ENCODE assay signal across 22 cellular contexts in the genomic region with DNA sequence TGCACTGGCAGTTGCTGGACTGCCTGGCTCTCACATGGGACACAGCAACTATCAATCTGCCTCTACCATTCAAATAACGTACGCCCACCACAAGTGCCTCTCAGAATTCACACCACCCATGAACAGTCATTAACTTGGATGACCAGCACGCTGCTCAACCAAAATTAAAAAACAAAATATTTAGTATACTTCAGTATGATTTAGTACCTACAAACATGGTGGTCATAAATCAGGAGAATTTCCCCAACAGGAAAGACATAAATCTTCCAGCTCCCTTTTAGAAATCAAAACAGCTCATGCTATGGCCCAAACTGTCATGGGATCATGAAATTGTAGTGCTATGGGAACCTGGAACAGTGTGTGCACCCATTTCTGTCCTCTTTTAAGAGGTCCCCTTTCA.
DNase-seq lines count a peak whose midpoint lies in the region; ATAC-seq and TF ChIP-seq lines count a peak whose summit lies in the region.
"Had no signal": no experiment of that assay in that cellular context is flagged by ENCODE, and none has a peak within 500 bp of the region (broad histone marks: within the 10 kb centered on the region; RNA-seq: fewer than 3 reads in every experiment).

No MANE protein-coding gene starts in this region.

- no peak for TF ChIP-seq POLR2A in transverse colon (IDR thresholded peaks at IDR 0.05)

- peak overlapping the region; percentile 1 for H3K27ac Mint-ChIP-seq in progenitor cell of endocrine pancreas
- H3K27ac Mint-ChIP-seq: B cell; CD4-positive, CD25-positive, alpha-beta regulatory T cell; CD8-positive, alpha-beta memory T cell; GM23338; H9 had no signal

- no peak overlapping the region for H3K4me3 ChIP-seq in muscle layer of colon (ENCODE audit: low read depth in 1 of 2, low read length in 2 of 2)
- no peak overlapping the region for H3K4me3 ChIP-seq in transverse colon
- H3K4me3 ChIP-seq: BLaER1, GM12878, GM23338 had no signal

- no peak for TF ChIP-seq EP300 in transverse colon (IDR thresholded peaks at IDR 0.05; ENCODE audit: low read depth)

- TF ChIP-seq CTCF in progenitor cell of endocrine pancreas (IDR thresholded peaks at IDR 0.05; ENCODE audit: unreplicated experiment) (no peak), transverse colon (IDR thresholded peaks at IDR 0.05) (no peak)

- no peaks in the 10 kb centered on the region for H3K36me3 ChIP-seq in muscle layer of colon (ENCODE audit: insufficient read depth, low read length)
- no peaks in the 10 kb centered on the region for H3K36me3 ChIP-seq in transverse colon
- H3K36me3 ChIP-seq: BLaER1 had no signal

- DNase-seq in NCI-H1417 (lab: John Stamatoyannopoulos, UW): peak in 2 of 3 experiments; percentile 19 to 48
- DNase-seq in NCI-H1417 treated with DMSO at 0.1 percent for 48 hours (lab: John Stamatoyannopoulos, UW): no peak
- no peak for DNase-seq in progenitor cell of endocrine pancreas (ENCODE audit: low spot score, unreplicated experiment)
- no peak for DNase-seq in transverse colon
- no peak for DNase-seq in stimulated activated naive CD4-positive, alpha-beta T cell treated with Interleukin-2 at 50 U/mL for 16 hours (lab: John Stamatoyannopoulos, UW)
- no peak for DNase-seq in mesenteric fat pad (ENCODE audit: low spot score)
- DNase-seq: CD4-positive, CD25-positive, alpha-beta regulatory T cell; CD8-positive, alpha-beta memory T cell; DMS 273 treated with DMSO at 0.1 percent for 48 hours; DMS79; EL; GDM1; H9 had no signal

- H3K4me1 ChIP-seq in muscle layer of colon (ENCODE audit: insufficient read depth, low read length) (peaks cover 52% of the 10 kb centered on the region), transverse colon (peaks cover 0 to 3% (median 0%) of the 10 kb centered on the region in 4 donors)
- H3K4me1 ChIP-seq: BLaER1 had no signal

- no peaks in the 10 kb centered on the region for H3K27me3 Mint-ChIP-seq in progenitor cell of endocrine pancreas
- H3K27me3 Mint-ChIP-seq: B cell; CD4-positive, CD25-positive, alpha-beta regulatory T cell; CD8-positive, alpha-beta memory T cell had no signal

- H3K36me3 Mint-ChIP-seq in progenitor cell of endocrine pancreas (ENCODE audit: insufficient read depth): peaks cover 42% of the 10 kb centered on the region
- H3K36me3 Mint-ChIP-seq: CD4-positive, CD25-positive, alpha-beta regulatory T cell; CD8-positive, alpha-beta memory T cell had no signal

- H3K27me3 ChIP-seq in muscle layer of colon (ENCODE audit: control insufficient read depth in 1 of 2, insufficient read depth in 2 of 2, low read length in 2 of 2): no peaks in the 10 kb centered on the region
- H3K27me3 ChIP-seq in transverse colon: no peaks in the 10 kb centered on the region
- H3K27me3 ChIP-seq: BLaER1 had no signal

- intact Hi-C loops in transverse colon (cut with DNase I; ENCODE audit: low total_unique reads): no loop called here

- H3K27ac ChIP-seq in muscle layer of colon (ENCODE audit: low read depth, low read length) (peak overlapping the region; percentile 56), transverse colon (peak overlapping the region in 3 of 4 donors; percentile 8 to 54 (median 24))
- H3K27ac ChIP-seq: 22Rv1, BLaER1, C4-2B had no signal

- H3K4me1 Mint-ChIP-seq in progenitor cell of endocrine pancreas (ENCODE audit: low read depth): peaks cover 36% of the 10 kb centered on the region
- H3K4me1 Mint-ChIP-seq: B cell; CD4-positive, CD25-positive, alpha-beta regulatory T cell; CD8-positive, alpha-beta memory T cell; GM23338 had no signal

- no peak overlapping the region for H3K9ac ChIP-seq in muscle layer of colon (ENCODE audit: low read length)
- H3K9ac ChIP-seq: BLaER1 had no signal

- H3K9me3 ChIP-seq in muscle layer of colon (ENCODE audit: low read length): no peaks in the 10 kb centered on the region
- no peaks in the 10 kb centered on the region for H3K9me3 ChIP-seq in transverse colon
- H3K9me3 ChIP-seq: BLaER1 had no signal

- peaks cover 37% of the 10 kb centered on the region for H3K9me3 Mint-ChIP-seq in progenitor cell of endocrine pancreas (ENCODE audit: low read depth)

- WGBS in transverse colon (ENCODE audit: low coverage in 1 of 2), 2 donors: 51% methylated on average over 3 of the region's 3 CpGs; no CpG with 5 or more reads in 1 of the 2 donors

- ATAC-seq in HG03135 (IDR thresholded peaks at IDR 0.05; ENCODE audit: unreplicated experiment): no peak
- ATAC-seq: GM12878, GM23338, HCT116 had no signal

- in situ Hi-C loops in transverse colon (cut with MboI; ENCODE audit: low pct_ligation_motif_present in 1 of 4, low pct_unique_long_range_greater_than_20kb in 1 of 4, low sequenced_read_pairs in 3 of 4): no loop called here

- no peak overlapping the region for H3K4me3 Mint-ChIP-seq in progenitor cell of endocrine pancreas (ENCODE audit: low read depth)
- H3K4me3 Mint-ChIP-seq: B cell; CD4-positive, CD25-positive, alpha-beta regulatory T cell; CD8-positive, alpha-beta memory T cell; GM23338; H9 had no signal

Comparison
In these comparisons a context has a peak if more than half of its experiments do, and no peak if none do; other contexts are left out.
1. DNase-seq: peak in NCI-H1417 (2 of 3); none in NCI-H1417 treated with DMSO at 0.1 percent for 48 hours (single experiment), progenitor cell of endocrine pancreas (single experiment), transverse colon (single experiment), stimulated activated naive CD4-positive, alpha-beta T cell treated with Interleukin-2 at 50 U/mL for 16 hours (single experiment) and mesenteric fat pad (single experiment).